Comparison of ENCODE assay signal across 9 cellular contexts in the genomic region with DNA sequence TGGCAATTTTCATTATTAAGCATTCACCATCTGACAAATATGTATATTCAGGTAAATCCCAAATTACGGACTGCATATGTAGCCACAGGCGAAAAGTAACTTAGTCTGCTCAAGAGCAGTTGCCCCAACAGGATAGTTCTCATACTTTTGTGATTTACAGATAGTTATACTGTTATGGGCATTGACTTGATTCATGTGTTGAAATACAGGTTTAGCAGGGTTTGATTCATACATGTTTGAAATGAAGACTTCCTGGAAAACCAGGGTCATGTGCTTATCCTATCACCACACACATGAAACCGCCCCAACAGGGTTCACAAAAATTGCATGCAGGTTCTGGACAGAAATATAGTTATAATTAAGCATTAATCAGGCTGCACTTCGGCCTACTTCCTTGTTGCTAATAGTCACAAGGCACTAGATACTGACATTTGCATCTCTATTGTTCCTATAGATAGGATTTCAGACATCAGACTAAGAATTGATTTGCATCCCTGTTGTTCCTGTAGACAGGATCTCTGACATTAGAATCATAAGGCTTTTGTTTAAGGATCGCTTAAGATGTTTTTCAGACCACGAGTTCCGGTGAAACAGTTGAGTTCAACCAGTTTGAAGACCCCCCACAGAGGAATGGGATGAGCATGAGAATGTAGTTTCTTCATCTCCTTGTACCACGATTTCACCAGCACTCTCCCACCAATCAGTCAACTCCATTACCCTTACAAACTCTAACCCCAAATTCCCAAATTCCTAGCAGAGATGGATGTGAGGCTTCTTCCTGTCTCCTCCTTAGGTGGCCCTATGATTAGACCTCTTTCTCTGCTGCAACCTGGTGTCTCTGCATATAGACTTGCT. TPM values are rescaled to one million over a fixed set of nuclear protein-coding genes. Genes with fewer than 3 reads are reported as not detected.
DNase-seq lines count a peak whose midpoint lies in the region; ATAC-seq and TF ChIP-seq lines count a peak whose summit lies in the region.
"Had no signal": no experiment of that assay in that cellular context is flagged by ENCODE, and none has a peak within 500 bp of the region (broad histone marks: within the 10 kb centered on the region; RNA-seq: fewer than 3 reads in every experiment).

No MANE protein-coding gene starts in this region.

- peak overlapping the region; percentile 72 to 85 for H3K27ac ChIP-seq in breast epithelium
- H3K27ac ChIP-seq in neutrophil: peak overlapping the region; percentile 96

- TF ChIP-seq POLR2A in breast epithelium (IDR thresholded peaks at IDR 0.05): no peak

- H3K4me3 ChIP-seq in GM06990 (replicated peaks; ENCODE audit: low read depth, low read length) (peak overlapping the region; percentile 90), breast epithelium (no peak overlapping the region), neutrophil (ENCODE audit: low read depth in 1 of 2, low read length in 1 of 2) (peak overlapping the region; percentile 84 to 89)

- H3K27me3 ChIP-seq in GM06990 (replicated peaks; ENCODE audit: control insufficient read depth, insufficient read depth, low read length) (no peaks in the 10 kb centered on the region), breast epithelium (no peaks in the 10 kb centered on the region), neutrophil (no peaks in the 10 kb centered on the region)

- DNase-seq in GM06990 (ENCODE audit: extremely low read depth, insufficient read length) (no peak), LoVo (ENCODE audit: low spot score) (peak; percentile 27), breast epithelium (ENCODE audit: low spot score in 2 of 2) (peak in 1 of 2 donors; percentile 44), cerebellar cortex (ENCODE audit: low spot score) (no peak)
- DNase-seq: cortex of kidney, NCI-H2107 had no signal

- H3K36me3 ChIP-seq in GM06990 (ENCODE audit: control insufficient read depth, insufficient read depth, low read length) (no peaks in the 10 kb centered on the region), breast epithelium (no peaks in the 10 kb centered on the region), neutrophil (no peaks in the 10 kb centered on the region)

- no peaks in the 10 kb centered on the region for H3K4me1 ChIP-seq in breast epithelium
- peaks cover 66 to 77% of the 10 kb centered on the region in 2 experiments for H3K4me1 ChIP-seq in neutrophil (ENCODE audit: control insufficient read depth in 1 of 2, insufficient read depth in 1 of 2, low read depth in 1 of 2, low read length in 1 of 2)

- intact Hi-C loops in breast epithelium (cut with DNase I; ENCODE audit: low total_unique reads): no loop called here

- H3K9me3 ChIP-seq in breast epithelium (no peaks in the 10 kb centered on the region), neutrophil (no peaks in the 10 kb centered on the region)

- ATAC-seq in HG02840 (IDR thresholded peaks at IDR 0.05; ENCODE audit: low FRiP score, unreplicated experiment): no peak
- no peak for ATAC-seq in GM21528 (IDR thresholded peaks at IDR 0.05; ENCODE audit: low FRiP score, unreplicated experiment)

- TF ChIP-seq CTCF in GM06990 (IDR thresholded peaks at IDR 0.05; ENCODE audit: insufficient read depth, low read length, poor library complexity, severe bottlenecking) (no peak), breast epithelium (IDR thresholded peaks at IDR 0.05) (no peak), neutrophil (IDR thresholded peaks at IDR 0.05) (no peak)

RNA-seq across cellular contexts. Expression of a gene that starts 2.0 kb away (rescaled TPM):
- 10 to 100 TPM; 17.3 to 25.9 (median 22.9) TPM for total RNA-seq in breast epithelium

RNA-seq across cellular contexts. Expression of a gene that starts 19.1 kb away (rescaled TPM):
- total RNA-seq in breast epithelium: 1 to 10 TPM; 2.1 to 4.7 (median 2.6) TPM

RNA-seq across cellular contexts. Expression of a gene that starts 50.1 kb away (rescaled TPM):
- total RNA-seq in breast epithelium: 10 to 100 TPM; 13.0 to 19.2 (median 17.4) TPM

RNA-seq across cellular contexts. Expression of a gene that starts 54.7 kb away (rescaled TPM):
- 10 to 100 TPM in 1 of 3 donors, 1 to 10 TPM in 2; 2.7 to 13.2 (median 6.2) TPM for total RNA-seq in breast epithelium

Comparison
In these comparisons a context has a peak if more than half of its experiments do, and no peak if none do; other contexts are left out.
1. H3K4me3 ChIP-seq: peak in GM06990 (single experiment) and neutrophil (2 of 2); none in breast epithelium (0 of 3).